9 cellular contexts compared by ENCODE assay signal in the genomic region with DNA sequence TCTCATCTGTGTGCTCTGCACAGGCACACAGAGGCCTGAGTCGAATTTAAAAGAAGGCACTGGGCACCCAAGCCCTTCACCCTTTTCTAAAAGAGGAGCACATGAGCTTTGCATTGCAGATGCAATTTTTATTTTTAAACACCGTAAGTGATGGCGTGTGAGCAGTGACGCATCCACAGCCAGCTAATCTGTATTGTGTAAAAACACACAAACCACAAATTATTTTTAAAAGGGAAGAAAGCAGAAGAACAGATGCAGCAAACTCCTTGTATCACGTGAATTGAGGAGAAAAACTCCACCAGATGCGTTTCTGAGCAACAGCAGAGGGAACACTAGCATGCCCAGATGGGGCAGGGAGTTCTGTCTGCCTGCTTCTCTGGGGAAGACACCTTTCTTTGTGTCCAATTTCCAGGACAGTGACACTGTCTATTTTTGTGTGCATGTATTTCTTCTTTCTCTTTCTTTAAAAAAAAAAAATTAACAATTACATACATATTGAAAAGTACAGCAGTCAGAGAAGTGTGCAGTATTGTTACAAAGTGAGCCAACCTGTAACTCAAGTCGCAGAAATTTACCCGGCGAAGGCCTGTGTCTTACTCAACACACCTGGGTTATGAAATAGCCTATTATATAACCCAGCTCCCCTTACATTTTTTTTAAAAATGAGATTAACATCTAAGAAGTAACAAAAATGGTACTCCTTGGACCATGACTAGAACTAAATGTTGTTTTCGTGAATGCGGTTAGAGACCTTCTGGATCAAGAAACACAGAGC. TPM values are rescaled to one million over a fixed set of nuclear protein-coding genes. Genes with fewer than 3 reads are reported as not detected.
DNase-seq lines count a peak whose midpoint lies in the region; ATAC-seq, FAIRE-seq and TF ChIP-seq lines count a peak whose summit lies in the region.
"Had no signal": no experiment of that assay in that cellular context is flagged by ENCODE, and none has a peak within 500 bp of the region (broad histone marks: within the 10 kb centered on the region; RNA-seq: fewer than 3 reads in every experiment).

No MANE protein-coding gene starts in this region.

- FAIRE-seq in HepG2 (lab: Jason Lieb, UNC) = no peak

- H3K9me3 ChIP-seq in right lobe of liver = no peaks in the 10 kb centered on the region
- no peaks in the 10 kb centered on the region for H3K9me3 ChIP-seq in HepG2 (ENCODE audit: low read length)
- no peaks in the 10 kb centered on the region for H3K9me3 ChIP-seq in OCI-LY1 (ENCODE audit: low read length)

- H2AFZ ChIP-seq in HepG2 (ENCODE audit: low read length) (no peak overlapping the region), OCI-LY1 (ENCODE audit: low read length) (no peak overlapping the region)

- H3K27ac ChIP-seq in right lobe of liver (no peak overlapping the region), HepG2 (ENCODE audit: extremely low read length, insufficient read depth, low read length) (no peak overlapping the region), OCI-LY1 (ENCODE audit: low read depth, low read length, poor library complexity, severe bottlenecking) (peak overlapping the region; percentile 96)

- H3F3A ChIP-seq in OCI-LY1 (ENCODE audit: insufficient read depth, low read length) = no peaks in the 10 kb centered on the region

- intact Hi-C loops in right lobe of liver (cut with DNase I) (no loop called here), HepG2 (cut with micrococcal nuclease; ENCODE audit: unreplicated experiment) (no loop called here), left cardiac atrium (cut with DNase I) (no loop called here)

- H3K27me3 ChIP-seq in right lobe of liver (no peaks in the 10 kb centered on the region), HepG2 (ENCODE audit: control insufficient read depth in 1 of 2, insufficient read depth in 2 of 2, low read length in 2 of 2) (no peaks in the 10 kb centered on the region), OCI-LY1 (ENCODE audit: insufficient read depth, low read length) (no peaks in the 10 kb centered on the region)

- in situ Hi-C loops in HepG2 (cut with HindIII; ENCODE audit: extremely low pct_ligation_motif_present, low pct_unique_long_range_greater_than_20kb) = no loop called here

- no peaks in the 10 kb centered on the region for H3K9me3 Mint-ChIP-seq in activated T-cell treated with anti-CD3 and anti-CD28 coated beads, Interleukin-2, amount 50 U/mL, for 4 hours

- H3K4me1 ChIP-seq in right lobe of liver (peaks cover 0 to 22% (median 5%) of the 10 kb centered on the region in 4 donors), HepG2 (ENCODE audit: insufficient read depth, low read length) (peaks cover 53% of the 10 kb centered on the region), OCI-LY1 (ENCODE audit: insufficient read depth, low read length, severe bottlenecking) (peaks cover 67% of the 10 kb centered on the region)

- TF ChIP-seq RAD21 in HepG2 (CRISPR knock-in tag; IDR thresholded peaks at IDR 0.05) = no peak

- CTCF ChIA-PET in HepG2 (lab: Yijun Ruan, JAX; ENCODE audit: low intra/inter-chr PET ratio, low total read pairs) = no interaction called here

- no peaks in the 10 kb centered on the region for H3K9me2 ChIP-seq in OCI-LY1 (ENCODE audit: low read depth, low read length)

- H3K4me3 ChIP-seq in right lobe of liver (no peak overlapping the region), HepG2 (replicated peaks in 1 of 3; ENCODE audit: insufficient read depth in 1 of 3, low read depth in 2 of 3, low read length in 3 of 3) (no peak overlapping the region), OCI-LY1 (ENCODE audit: low read depth, low read length, poor library complexity, severe bottlenecking) (peak overlapping the region; percentile 28)

- TF ChIP-seq EP300 in HepG2 (IDR thresholded peaks at IDR 0.05; ENCODE audit: low read depth in 2 of 2, low read length in 2 of 2) (no peak), HepG2 (CRISPR knock-in tag; IDR thresholded peaks at IDR 0.05; ENCODE audit: borderline replicate concordance) (no peak)

- H3K79me2 ChIP-seq in HepG2 (ENCODE audit: insufficient read depth, low read length) = peaks cover 17% of the 10 kb centered on the region
- no peaks in the 10 kb centered on the region for H3K79me2 ChIP-seq in OCI-LY1 (ENCODE audit: insufficient read depth, low read length)

- DNase-seq in right lobe of liver = no peak
- DNase-seq in HepG2 (ENCODE audit: low spot score) = no peak
- no peak for DNase-seq in left cardiac atrium
- no peak for DNase-seq in activated T-cell treated with anti-CD3 and anti-CD28 coated beads, Interleukin-2, amount 50 U/mL, for 4 hours
- DNase-seq in NCI-H774 (lab: John Stamatoyannopoulos, UW) = no peak

- no peak overlapping the region for H3K4me3 Mint-ChIP-seq in activated T-cell treated with anti-CD3 and anti-CD28 coated beads, Interleukin-2, amount 50 U/mL, for 4 hours
- H3K4me3 Mint-ChIP-seq: nephron had no signal

- no peak overlapping the region for H3K9ac ChIP-seq in HepG2 (ENCODE audit: insufficient read depth, low read depth, low read length)
- peak overlapping the region; percentile 59 for H3K9ac ChIP-seq in OCI-LY1 (ENCODE audit: low read length)

- BruUV-seq in HepG2 (replicated peaks; lab: Mats Ljungman, UMichigan) = no TSS peak

- peaks cover 2% of the 10 kb centered on the region for H3K36me3 Mint-ChIP-seq in activated T-cell treated with anti-CD3 and anti-CD28 coated beads, Interleukin-2, amount 50 U/mL, for 4 hours (ENCODE audit: insufficient read depth)

- TF ChIP-seq POLR2A in right lobe of liver (IDR thresholded peaks at IDR 0.05) (no peak), HepG2 (IDR thresholded peaks at IDR 0.05; ENCODE audit: insufficient read depth in 1 of 2, low read depth in 2 of 2, low read length in 2 of 2) (no peak)

- H3K4me2 ChIP-seq in HepG2 (ENCODE audit: low read depth, low read length) = no peak overlapping the region
- peak overlapping the region; percentile 53 for H3K4me2 ChIP-seq in OCI-LY1 (ENCODE audit: low read length)

- POLR2A ChIA-PET in HepG2 (lab: Yijun Ruan, JAX) = no interaction called here

- H3K27me3 Mint-ChIP-seq in activated T-cell treated with anti-CD3 and anti-CD28 coated beads, Interleukin-2, amount 50 U/mL, for 4 hours (ENCODE audit: low read depth) = no peaks in the 10 kb centered on the region

- ATAC-seq in right lobe of liver (peak; percentile 19 to 36 (median 28)), HepG2 (no peak), left cardiac atrium (peak; percentile 34 to 52), HG03095 (IDR thresholded peaks at IDR 0.05; ENCODE audit: unreplicated experiment) (no peak), HG03159 (IDR thresholded peaks at IDR 0.05; ENCODE audit: unreplicated experiment) (no peak)
- no peak for ATAC-seq in activated T-cell treated with anti-CD3 and anti-CD28 coated beads, Interleukin-2, amount 50 U/mL, for 4 hours

- WGBS in right lobe of liver (ENCODE audit: insufficient coverage, low coverage, low lambda C conversion rate, missing lambda C conversion rate) = 26% methylated on average over 7 of the region's 11 CpGs
- 92% methylated on average over 11 of the region's 11 CpGs for WGBS in HepG2 (ENCODE audit: low lambda C conversion rate)

- H3K4me1 Mint-ChIP-seq in activated T-cell treated with anti-CD3 and anti-CD28 coated beads, Interleukin-2, amount 50 U/mL, for 4 hours (ENCODE audit: low read depth) = peaks cover 2% of the 10 kb centered on the region

- H3K36me3 ChIP-seq in right lobe of liver (no peaks in the 10 kb centered on the region), HepG2 (replicated peaks in 1 of 2; ENCODE audit: control insufficient read depth in 1 of 2, insufficient read depth in 2 of 2, low read length in 2 of 2) (peaks cover 3 to 4% of the 10 kb centered on the region in 2 experiments; a peak in 3 of 5 replicates), OCI-LY1 (ENCODE audit: insufficient read depth, low read length) (no peaks in the 10 kb centered on the region)

- TF ChIP-seq CTCF in right lobe of liver (IDR thresholded peaks at IDR 0.05) = no peak
- TF ChIP-seq CTCF in HepG2 (CRISPR knock-in tag; IDR thresholded peaks at IDR 0.05) = no peak
- TF ChIP-seq CTCF in OCI-LY1 (IDR thresholded peaks at IDR 0.05; ENCODE audit: low read length) = no peak

- H4K20me1 ChIP-seq in HepG2 (ENCODE audit: insufficient read depth, low read length) = no peaks in the 10 kb centered on the region
- H4K20me1 ChIP-seq in OCI-LY1 (ENCODE audit: insufficient read depth, low read length) = no peaks in the 10 kb centered on the region

TF ChIP-seq in HepG2, 621 proteins besides CTCF, POLR2A, EP300 and RAD21 (continues in another document):
- TF ChIP-seq HNRNPH1 (optimal IDR thresholded peaks at IDR 0.05; ENCODE audit: low read depth, low read length) = no peak
- no peak for TF ChIP-seq ZNF75D (CRISPR knock-in tag; IDR thresholded peaks at IDR 0.05; ENCODE audit: borderline replicate concordance)
- no peak for TF ChIP-seq POLR2G (IDR thresholded peaks at IDR 0.05; ENCODE audit: low read depth, low read length)
- TF ChIP-seq SRY (CRISPR knock-in tag; IDR thresholded peaks at IDR 0.05) = no peak

RNA-seq across cellular contexts. Expression of gene EEPD1, which starts 39.2 kb away (rescaled TPM):
- total RNA-seq in right lobe of liver (10 to 100 TPM in 4 of 6 experiments, 1 to 10 TPM in 2; 5.9 to 18.6 (median 10.6) TPM), HepG2 (2016; rRNA removed; fragmentation: Illumina TruSeq; extraction: Trizol) (10.0 and 10.1 TPM in 2 replicates), left cardiac atrium (10 to 100 TPM in 1 of 2 donors, 1 to 10 TPM in 1; 5.2 to 10.8 TPM)
- 2.6 and 4.1 TPM in 2 replicates for total RNA-seq in HepG2 (2016; cell fraction: cytosol; rRNA removed; fragmentation: Illumina TruSeq; extraction: Trizol; ENCODE audit: low read depth)
- 6.6 and 8.8 TPM in 2 replicates for total RNA-seq in HepG2 (2016; cell fraction: insoluble cytoplasmic fraction; rRNA removed; fragmentation: Illumina TruSeq; extraction: Trizol)
- 4.1 and 4.5 TPM in 2 replicates for total RNA-seq in HepG2 (2016; cell fraction: membrane; rRNA removed; fragmentation: Illumina TruSeq; extraction: Trizol)
- total RNA-seq in HepG2 (2016; cell fraction: nucleus; rRNA removed; fragmentation: Illumina TruSeq; extraction: Trizol) = 8.1 and 10.7 TPM in 2 replicates
- 16.4 and 18.4 TPM in 2 replicates for polyA plus RNA-seq in HepG2 (2011; rRNA removed)
- polyA plus RNA-seq in HepG2 (2011; cell fraction: cytosol; rRNA removed) = 13.7 and 15.2 TPM in 2 replicates
- polyA plus RNA-seq in HepG2 (2011; cell fraction: nucleus; rRNA removed) = 36.9 and 55.6 TPM in 2 replicates
- polyA plus RNA-seq in HepG2 (2012) = 17.7 and 30.3 TPM in 2 replicates
- polyA plus RNA-seq in HepG2 (2016; cell fraction: cytosol; fragmentation: Illumina TruSeq; extraction: Trizol; ENCODE audit: low read depth) = 1.3 and 1.6 TPM in 2 replicates
- 9.2 and 12.3 TPM in 2 replicates for polyA plus RNA-seq in HepG2 (2016; cell fraction: insoluble cytoplasmic fraction; fragmentation: Illumina TruSeq; extraction: Trizol; ENCODE audit: low read depth)
- polyA plus RNA-seq in HepG2 (2016; cell fraction: membrane; fragmentation: Illumina TruSeq; extraction: Trizol; ENCODE audit: low read depth) = 2.9 and 3.7 TPM in 2 replicates
- 36.8 and 40.3 TPM in 2 replicates for polyA plus RNA-seq in HepG2 (2016; cell fraction: nucleus; fragmentation: Illumina TruSeq; extraction: Trizol; ENCODE audit: insufficient read depth, low read depth)
- polyA minus RNA-seq in HepG2 (2011; rRNA and poly(A)+ RNA removed; ENCODE audit: low replicate concordance) = 1.7 and 22.0 TPM in 2 replicates
- polyA minus RNA-seq in HepG2 (2011; cell fraction: cytosol; rRNA and poly(A)+ RNA removed) = 6.0 and 8.7 TPM in 2 replicates
- 31.8 and 34.1 TPM in 2 replicates for polyA minus RNA-seq in HepG2 (2011; cell fraction: nucleus; rRNA and poly(A)+ RNA removed)
- 1 to 10 TPM in 2 of 3 donors, under 1 TPM in 1; 0.63 to 1.4 (median 1.3) TPM for total RNA-seq in activated T-cell treated with anti-CD3 and anti-CD28 coated beads, Interleukin-2, amount 50 U/mL, for 4 hours

Comparison
In these comparisons a context has a peak if more than half of its experiments do, and no peak if none do; other contexts are left out.
1. ATAC-seq: peak in right lobe of liver (4 of 4) and left cardiac atrium (2 of 2); none in HepG2 (single experiment), HG03095 (single experiment), activated T-cell treated with anti-CD3 and anti-CD28 coated beads, Interleukin-2, amount 50 U/mL, for 4 hours (0 of 2) and HG03159 (single experiment).